In the genomic region with DNA sequence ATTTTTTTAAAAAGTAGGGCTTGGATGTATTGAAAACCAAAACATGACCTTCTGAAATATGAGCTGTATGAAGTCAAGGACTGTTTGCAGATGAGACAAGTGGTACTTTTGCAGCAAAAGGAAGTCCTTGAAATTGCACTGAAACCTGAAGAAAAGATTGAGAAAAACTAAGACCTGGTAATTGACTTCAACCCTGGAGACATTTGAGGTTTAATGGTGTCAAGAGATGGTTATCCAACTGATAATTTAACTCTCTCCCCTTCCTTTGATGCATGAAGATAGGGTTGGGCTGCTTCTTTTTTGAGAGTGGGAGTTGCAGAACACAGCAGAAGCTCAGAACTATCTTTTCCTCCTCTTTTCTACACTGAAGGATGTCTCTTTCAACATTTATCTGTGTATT, we compare ENCODE assay signal across 21 cellular contexts.
"Had no signal": no experiment of that assay in that cellular context is flagged by ENCODE, and none has a peak within 500 bp of the region (broad histone marks: within the 10 kb centered on the region; RNA-seq: fewer than 3 reads in every experiment).

No MANE protein-coding gene starts in this region.

- H3K4me3 Mint-ChIP-seq: activated CD8-positive, alpha-beta T cell treated with anti-CD3 and anti-CD28 coated beads, Interleukin-2, amount 10 ng/mL, durations not matched to agents 7 days and 5 days; brain; naive B cell; neural crest cell; stimulated activated memory B cell treated with anti-CD40 and anti-IgM and Interleukin-4, amounts not matched to agents 10 μg/mL and 1 μg/mL and 100 μg/mL, for 72 hours had no signal

- ATAC-seq: activated CD8-positive, alpha-beta T cell treated with anti-CD3 and anti-CD28 coated beads, Interleukin-2, amount 10 ng/mL, durations not matched to agents 7 days and 5 days; activated naive CD4-positive, alpha-beta T cell treated with anti-CD3 and anti-CD28 coated beads, Interleukin-2, amount 50 U/mL, for 72 hours; lower lobe of right lung; sciatic nerve; stimulated activated memory B cell treated with anti-CD40 and anti-IgM and Interleukin-4, amounts not matched to agents 10 μg/mL and 1 μg/mL and 100 μg/mL, for 72 hours had no signal

- H3K36me3 Mint-ChIP-seq: activated naive CD4-positive, alpha-beta T cell treated with anti-CD3 and anti-CD28 coated beads, Interleukin-2, amount 50 U/mL, for 72 hours; brain; naive B cell; stimulated activated memory B cell treated with anti-CD40 and anti-IgM and Interleukin-4, amounts not matched to agents 10 μg/mL and 1 μg/mL and 100 μg/mL, for 72 hours had no signal

- H3K27ac ChIP-seq: lower lobe of right lung, stomach, suprapubic skin, tibial nerve had no signal

- H3K27me3 Mint-ChIP-seq: brain; stimulated activated memory B cell treated with anti-CD40 and anti-IgM and Interleukin-4, amounts not matched to agents 10 μg/mL and 1 μg/mL and 100 μg/mL, for 72 hours had no signal

- H3K4me1 Mint-ChIP-seq: naive B cell; stimulated activated memory B cell treated with anti-CD40 and anti-IgM and Interleukin-4, amounts not matched to agents 10 μg/mL and 1 μg/mL and 100 μg/mL, for 72 hours had no signal

- H3K9me3 Mint-ChIP-seq: naive B cell; neural crest cell; stimulated activated memory B cell treated with anti-CD40 and anti-IgM and Interleukin-4, amounts not matched to agents 10 μg/mL and 1 μg/mL and 100 μg/mL, for 72 hours had no signal

- FAIRE-seq: small intestine, urothelium cell line had no signal

- H3K4me1 ChIP-seq: lower lobe of right lung, stomach, suprapubic skin had no signal

- H3K4me3 ChIP-seq: lower lobe of right lung, stomach, suprapubic skin, tibial nerve had no signal

- H3K27me3 ChIP-seq: stomach, suprapubic skin, tibial nerve had no signal

- H3K36me3 ChIP-seq: lower lobe of right lung, stomach, suprapubic skin, tibial nerve had no signal

- H3K9me3 ChIP-seq: lower lobe of right lung, stomach, suprapubic skin, tibial nerve had no signal

- H3K27ac Mint-ChIP-seq: activated CD8-positive, alpha-beta T cell treated with anti-CD3 and anti-CD28 coated beads, Interleukin-2, amount 10 ng/mL, durations not matched to agents 7 days and 5 days; activated naive CD4-positive, alpha-beta T cell treated with anti-CD3 and anti-CD28 coated beads, Interleukin-2, amount 50 U/mL, for 72 hours; naive B cell; stimulated activated memory B cell treated with anti-CD40 and anti-IgM and Interleukin-4, amounts not matched to agents 10 μg/mL and 1 μg/mL and 100 μg/mL, for 72 hours had no signal

- DNase-seq: activated CD4-positive, alpha-beta T cell treated with anti-CD3 and anti-CD28 coated beads for 1 hour; activated CD4-positive, alpha-beta T cell treated with anti-CD3 and anti-CD28 coated beads, Interleukin-2, amount 50 U/mL, for 1 hour; activated CD8-positive, alpha-beta T cell treated with anti-CD3 and anti-CD28 coated beads, Interleukin-2, amount 10 ng/mL, durations not matched to agents 7 days and 5 days; activated T-cell treated with anti-CD3 and anti-CD28 coated beads, Interleukin-2, amount 50 U/mL, for 1 hour; aorta; dermis blood vessel endothelial cell; effector CD8-positive, alpha-beta T cell; kidney; lower lobe of right lung; naive B cell; posterior cingulate gyrus; small intestine; stomach had no signal
